Comparison of ENCODE assay signal across 19 cellular contexts in genomic region chr5:14273207-14273767, GRCh38.
A peak's percentile ranks its signal among the peaks of the same experiment; 100 is the strongest.
DNase-seq lines count a peak whose midpoint lies in the region; ATAC-seq and TF ChIP-seq lines count a peak whose summit lies in the region.
"Had no signal": no experiment of that assay in that cellular context is flagged by ENCODE, and none has a peak within 500 bp of the region (broad histone marks: within the 10 kb centered on the region; RNA-seq: fewer than 3 reads in every experiment).

No MANE protein-coding gene starts in this region.

- TF ChIP-seq CTCF in IMR-90 (conservative IDR thresholded peaks at IDR 0.05; ENCODE audit: low read depth, low read length) (no peak), WERI-Rb-1 (IDR thresholded peaks at IDR 0.05; ENCODE audit: low read depth, low read length) (no peak)

- H3K4me1 Mint-ChIP-seq in T-helper 17 cell, result peaks cover 5% of the 10 kb centered on the region

- peaks cover 63% of the 10 kb centered on the region for H3K27me3 Mint-ChIP-seq in T-helper 17 cell

- H3K79me1 ChIP-seq in IMR-90 (ENCODE audit: low read depth in 1 of 2, low read length in 2 of 2), result peaks cover 6 to 46% of the 10 kb centered on the region in 2 experiments; a peak in 3 of 4 replicates
- H3K79me1 ChIP-seq in mesenchymal stem cell (replicated peaks; ENCODE audit: low read length, poor library complexity, severe bottlenecking), result peaks cover 3% of the 10 kb centered on the region

- H3F3A ChIP-seq in GM23248 (ENCODE audit: insufficient read depth), result peaks cover 91% of the 10 kb centered on the region

- H2AK9ac ChIP-seq in IMR-90 (replicated peaks; ENCODE audit: low read depth, low read length, poor library complexity), result no peak overlapping the region

- no peak overlapping the region; the same call in 1 of the 2 replicates for H3K14ac ChIP-seq in IMR-90 (replicated peaks; ENCODE audit: low read depth, low read length)
- H3K14ac ChIP-seq in mesenchymal stem cell (ENCODE audit: low read length in 2 of 2), result no peak overlapping the region

- H3K4me1 ChIP-seq in GM23248 (ENCODE audit: insufficient read depth) (peaks cover 70% of the 10 kb centered on the region), IMR-90 (ENCODE audit: control insufficient read depth, insufficient read depth, low read length) (peaks cover 27% of the 10 kb centered on the region), mesenchymal stem cell (ENCODE audit: control insufficient read depth, insufficient read depth, low read depth, low read length) (peaks cover 19% of the 10 kb centered on the region)

- no peaks in the 10 kb centered on the region for H4K20me1 ChIP-seq in GM23248 (ENCODE audit: insufficient read depth)
- peaks cover 71% of the 10 kb centered on the region for H4K20me1 ChIP-seq in IMR-90 (ENCODE audit: insufficient read depth, low read length)

- H4K8ac ChIP-seq in IMR-90 (ENCODE audit: low read depth in 2 of 2, low read length in 2 of 2) (0 out of 4 replicates have a peak overlapping the region, but pooled peaks of 1 of the 2 experiments have one; percentile 1), mesenchymal stem cell (ENCODE audit: low read length) (no peak overlapping the region)

- WGBS in GM23248 (ENCODE audit: low coverage in 1 of 2, low lambda C conversion rate in 2 of 2, missing lambda C conversion rate in 2 of 2), 2 experiments, result 90 to 93% methylated on average over 7 of the region's 7 CpGs
- WGBS in IMR-90 (ENCODE audit: extremely low coverage in 2 of 2, insufficient read length in 1 of 2), 2 experiments, result no CpG with 5 or more reads among the region's 7 CpGs
- WGBS in mesenchymal stem cell, result 89% methylated on average over 5 of the region's 7 CpGs

- no peak overlapping the region for H3K4me3 ChIP-seq in GM23248
- no peak overlapping the region for H3K4me3 ChIP-seq in IMR-90 (ENCODE audit: insufficient read depth, low read depth, low read length)
- H3K4me3 ChIP-seq in WERI-Rb-1 (ENCODE audit: low read depth, low read length), result no peak overlapping the region
- no peak overlapping the region for H3K4me3 ChIP-seq in mesenchymal stem cell (ENCODE audit: insufficient read depth in 1 of 2, low read depth in 1 of 2, low read length in 2 of 2)

- H3K23ac ChIP-seq in IMR-90 (ENCODE audit: low read depth, low read length), result peak overlapping the region; percentile 29; the same call in 1 of the 2 replicates
- H3K23ac ChIP-seq in mesenchymal stem cell (ENCODE audit: low read length in 2 of 2), result no peak overlapping the region

- dilution Hi-C loops in IMR-90 (cut with HindIII; ENCODE audit: low sequenced_read_pairs, unreplicated experiment), result no loop called here

- no peak for ATAC-seq in IMR-90 (ENCODE audit: low read depth)
- ATAC-seq in Right ventricle myocardium inferior, result no peak
- no peak for ATAC-seq in HG03439 (IDR thresholded peaks at IDR 0.05; ENCODE audit: unreplicated experiment)
- no peak for ATAC-seq in T-helper 17 cell
- ATAC-seq: SK-N-SH treated with all-trans-retinoic acid at 6 μM for 48 hours had no signal

- H3K56ac ChIP-seq in IMR-90 (ENCODE audit: extremely low read depth, insufficient read depth, low read length), result no peak overlapping the region

- no peak overlapping the region for H2AFZ ChIP-seq in GM23248
- no peak overlapping the region for H2AFZ ChIP-seq in IMR-90 (replicated peaks; ENCODE audit: low read length, poor library complexity)
- no peak overlapping the region for H2AFZ ChIP-seq in mesenchymal stem cell (ENCODE audit: low read depth, low read length)

- CTCF ChIA-PET in IMR-90 (lab: Yijun Ruan, JAX), result no interaction called here

- H3K9me1 ChIP-seq in IMR-90 (ENCODE audit: insufficient read depth, low read length), result peaks cover 22% of the 10 kb centered on the region

- H4K91ac ChIP-seq in IMR-90 (ENCODE audit: insufficient read depth, low read depth, low read length) (no peak overlapping the region), mesenchymal stem cell (ENCODE audit: low read length) (no peak overlapping the region)

- BruUV-seq in IMR-90 (replicated peaks; lab: Mats Ljungman, UMichigan), result no TSS peak

- DNase-seq in GM23248 (no peak), IMR-90 (no peak), WERI-Rb-1 (peak; percentile 67), mesenchymal stem cell (no peak), Right ventricle myocardium inferior (ENCODE audit: missing footprints) (no peak), T-helper 17 cell (no peak)
- no peak for DNase-seq in activated CD4-positive, alpha-beta T cell treated with anti-CD3 and anti-CD28 coated beads for 4 hours
- DNase-seq: BE2C; DMS79; H9; Kasumi-1; MM.1S; NCI-H1048; NCI-H1417 treated with DMSO at 0.1 percent for 48 hours; NCI-H187; NCI-H446; NK-92 treated with Interleukin-12 subunit alpha and Interleukin-12 subunit beta, amount 100 ng/mL, for 24 hours had no signal

- H4K5ac ChIP-seq in IMR-90 (ENCODE audit: low read depth, low read length), result no peak overlapping the region

- no peak overlapping the region for H3K27ac Mint-ChIP-seq in T-helper 17 cell

- H2BK120ac ChIP-seq in IMR-90 (ENCODE audit: low read depth, low read length) (no peak overlapping the region), mesenchymal stem cell (ENCODE audit: low read depth, low read length) (no peak overlapping the region)

- H2BK15ac ChIP-seq in IMR-90 (ENCODE audit: low read depth, low read length) (no peak overlapping the region), mesenchymal stem cell (ENCODE audit: low read depth, poor library complexity, severe bottlenecking) (no peak overlapping the region)

- TF ChIP-seq RAD21 in IMR-90 (IDR thresholded peaks at IDR 0.05; ENCODE audit: low read length), result no peak

- no peak overlapping the region for H2BK12ac ChIP-seq in mesenchymal stem cell (ENCODE audit: low read length in 2 of 2)

- POLR2A ChIA-PET in IMR-90 (lab: Charles Lee; ENCODE audit: unreplicated experiment), result no interaction called here

- H2AK5ac ChIP-seq in IMR-90 (ENCODE audit: low read depth, low read length) (no peak overlapping the region), mesenchymal stem cell (ENCODE audit: low read length, severe bottlenecking) (no peak overlapping the region)

- peak overlapping the region; percentile 16; the same call in 1 of the 2 replicates for H3K18ac ChIP-seq in IMR-90 (ENCODE audit: low read depth, low read length)
- no peak overlapping the region for H3K18ac ChIP-seq in mesenchymal stem cell (ENCODE audit: low read depth in 1 of 2, low read length in 2 of 2)

- intact Hi-C loops in IMR-90 (cut with micrococcal nuclease) (loop anchor here (5.0 kb wide), 2 partner anchors 81 to 266 kb away; no protein-coding TSS in a partner anchor), Right ventricle myocardium inferior (cut with DNase I) (loop anchor here (5.0 to 10.0 kb wide), 2 partner anchors 258 to 286 kb away; no protein-coding TSS in a partner anchor)

- H3K36me3 ChIP-seq in GM23248 (ENCODE audit: low read depth), result peaks cover 32% of the 10 kb centered on the region; the same call in 1 of the 2 replicates
- peaks cover 24% of the 10 kb centered on the region for H3K36me3 ChIP-seq in IMR-90 (ENCODE audit: control insufficient read depth, insufficient read depth, low read length)
- H3K36me3 ChIP-seq in WERI-Rb-1, result no peaks in the 10 kb centered on the region
- peaks cover 8 to 55% of the 10 kb centered on the region in 2 experiments for H3K36me3 ChIP-seq in mesenchymal stem cell (ENCODE audit: control insufficient read depth in 1 of 2, insufficient read depth in 2 of 2, low read depth in 1 of 2, low read length in 2 of 2)

- in situ Hi-C loops in GM23248 (cut with MboI), result loop anchor here (25.0 kb wide), 1 partner anchor 286 kb away; no protein-coding TSS in a partner anchor
- in situ Hi-C loops in IMR-90 (cut with MboI; ENCODE audit: low sequenced_read_pairs), result no loop called here

- H3K27ac ChIP-seq in GM23248, result peak overlapping the region; percentile 96
- H3K27ac ChIP-seq in IMR-90 (ENCODE audit: insufficient read depth, low read length), result no peak overlapping the region; the same call in 1 of the 2 replicates
- no peak overlapping the region for H3K27ac ChIP-seq in WERI-Rb-1
- no peak overlapping the region for H3K27ac ChIP-seq in mesenchymal stem cell (ENCODE audit: low read length, poor library complexity, severe bottlenecking)

- no peak overlapping the region for H3K4me3 Mint-ChIP-seq in T-helper 17 cell
- H3K4me3 Mint-ChIP-seq: H9 had no signal

- no peaks in the 10 kb centered on the region for H3K27me3 ChIP-seq in GM23248 (replicated peaks; ENCODE audit: insufficient read depth)
- H3K27me3 ChIP-seq in IMR-90 (ENCODE audit: control insufficient read depth, insufficient read depth, low read length), result no peaks in the 10 kb centered on the region
- no peaks in the 10 kb centered on the region for H3K27me3 ChIP-seq in WERI-Rb-1 (ENCODE audit: insufficient read depth, low read depth, severe bottlenecking)
- H3K27me3 ChIP-seq in mesenchymal stem cell (ENCODE audit: control insufficient read depth in 1 of 2, insufficient read depth in 1 of 2, low read length in 2 of 2), result no peaks in the 10 kb centered on the region
- H3K27me3 ChIP-seq: BE2C had no signal

- H3K9ac ChIP-seq in GM23248 (no peak overlapping the region), IMR-90 (ENCODE audit: low read depth, low read length) (no peak overlapping the region), mesenchymal stem cell (ENCODE audit: low read length) (peak overlapping the region; percentile 45)

- peak overlapping the region; percentile 37; the same call in 1 of the 2 replicates for H3K4ac ChIP-seq in IMR-90 (ENCODE audit: low read depth, low read length)
- H3K4ac ChIP-seq in mesenchymal stem cell (ENCODE audit: low read depth in 1 of 2, low read length in 2 of 2), result peak overlapping the region in 1 of 2 experiments; percentile 26

- H2BK20ac ChIP-seq in IMR-90 (ENCODE audit: low read depth, low read length), result no peak overlapping the region

- peak overlapping the region; percentile 9 for H3K4me2 ChIP-seq in GM23248 (ENCODE audit: unreplicated experiment)
- no peak overlapping the region for H3K4me2 ChIP-seq in IMR-90 (ENCODE audit: low read depth, low read length)
- H3K4me2 ChIP-seq in mesenchymal stem cell (ENCODE audit: low read length, poor library complexity, severe bottlenecking), result no peak overlapping the region

- H3K36me3 Mint-ChIP-seq in T-helper 17 cell (ENCODE audit: low read depth), result peaks cover 5% of the 10 kb centered on the region

- no peaks in the 10 kb centered on the region for H3K9me2 ChIP-seq in GM23248 (ENCODE audit: insufficient read depth)

- no peaks in the 10 kb centered on the region for H3K9me3 ChIP-seq in GM23248 (ENCODE audit: low read depth)
- no peaks in the 10 kb centered on the region for H3K9me3 ChIP-seq in IMR-90 (ENCODE audit: control insufficient read depth, insufficient read depth, low read length)
- no peaks in the 10 kb centered on the region for H3K9me3 ChIP-seq in WERI-Rb-1 (ENCODE audit: severe bottlenecking)
- H3K9me3 ChIP-seq in mesenchymal stem cell (ENCODE audit: control insufficient read depth, low read length), result no peaks in the 10 kb centered on the region
- H3K9me3 ChIP-seq in T-helper 17 cell (ENCODE audit: control insufficient read depth, low read length, poor library complexity, severe bottlenecking), result no peaks in the 10 kb centered on the region
- H3K9me3 ChIP-seq: BE2C had no signal

- no peak for TF ChIP-seq POLR2A in IMR-90 (IDR thresholded peaks at IDR 0.05; ENCODE audit: low read depth, low read length)

- H2BK5ac ChIP-seq in IMR-90 (ENCODE audit: low read depth, low read length, poor library complexity, severe bottlenecking) (peak overlapping the region; percentile 57), mesenchymal stem cell (ENCODE audit: low read depth, low read length, poor library complexity, severe bottlenecking) (no peak overlapping the region)

- H3K79me2 ChIP-seq in GM23248 (ENCODE audit: insufficient read depth), result peaks cover 100% of the 10 kb centered on the region
